Comparison of ENCODE assay signal across 18 cellular contexts in genomic region chrX:65536291-65536690, GRCh38.
"Had no signal": no experiment of that assay in that cellular context is flagged by ENCODE, and none has a peak within 500 bp of the region (broad histone marks: within the 10 kb centered on the region; RNA-seq: fewer than 3 reads in every experiment).

No MANE protein-coding gene starts in this region.

- H3K36me3 ChIP-seq: ovary had no signal

- H3K4me3 ChIP-seq: heart left ventricle, ovary, sigmoid colon, upper lobe of left lung had no signal

- H3K27ac Mint-ChIP-seq: activated T-helper 17 cell treated with anti-CD3 and anti-CD28 coated beads, Interleukin-2, amount 50 U/mL, for 72 hours; effector memory CD8-positive, alpha-beta T cell; stimulated activated naive CD8-positive, alpha-beta T cell treated with anti-CD3 and anti-CD28 coated beads, Interleukin-15, amount 100 ng/mL, for 72 hours had no signal

- H3K9me3 ChIP-seq: ovary, sigmoid colon, upper lobe of left lung had no signal

- H3K4me3 Mint-ChIP-seq: activated T-helper 17 cell treated with anti-CD3 and anti-CD28 coated beads, Interleukin-2, amount 50 U/mL, for 72 hours; effector memory CD8-positive, alpha-beta T cell had no signal

- ATAC-seq: activated T-helper 17 cell treated with anti-CD3 and anti-CD28 coated beads, Interleukin-2, amount 50 U/mL, for 72 hours; effector memory CD8-positive, alpha-beta T cell; heart left ventricle; left colon; naive thymus-derived CD4-positive, alpha-beta T cell; stimulated activated naive CD8-positive, alpha-beta T cell treated with anti-CD3 and anti-CD28 coated beads, Interleukin-15, amount 100 ng/mL, for 72 hours had no signal

- H3K27me3 Mint-ChIP-seq: activated T-helper 17 cell treated with anti-CD3 and anti-CD28 coated beads, Interleukin-2, amount 50 U/mL, for 72 hours; effector memory CD8-positive, alpha-beta T cell; naive thymus-derived CD4-positive, alpha-beta T cell; stimulated activated naive CD8-positive, alpha-beta T cell treated with anti-CD3 and anti-CD28 coated beads, Interleukin-15, amount 100 ng/mL, for 72 hours had no signal

- H3K27me3 ChIP-seq: ovary, sigmoid colon, upper lobe of left lung had no signal

- H3K9me3 Mint-ChIP-seq: activated T-helper 17 cell treated with anti-CD3 and anti-CD28 coated beads, Interleukin-2, amount 50 U/mL, for 72 hours; effector memory CD8-positive, alpha-beta T cell; stimulated activated naive CD8-positive, alpha-beta T cell treated with anti-CD3 and anti-CD28 coated beads, Interleukin-15, amount 100 ng/mL, for 72 hours had no signal

- DNase-seq: activated CD4-positive, alpha-beta T cell treated with anti-CD3 and anti-CD28 coated beads for 1 hour; activated CD4-positive, alpha-beta T cell treated with anti-CD3 and anti-CD28 coated beads, Interleukin-2, amount 50 U/mL, for 4 hours; activated naive CD4-positive, alpha-beta T cell treated with Interleukin-2 at 50 U/mL for 16 hours; anterior cingulate cortex; dermis blood vessel endothelial cell; effector memory CD8-positive, alpha-beta T cell; heart left ventricle; left colon; naive thymus-derived CD4-positive, alpha-beta T cell; ovary; sigmoid colon; stimulated activated CD4-positive, alpha-beta T cell treated with anti-CD3 and anti-CD28 coated beads, Interleukin-1b, Interleukin-23, amount 100 ng/mL, for 48 hours; stimulated activated naive CD8-positive, alpha-beta T cell treated with anti-CD3 and anti-CD28 coated beads, Interleukin-15, amount 100 ng/mL, for 72 hours; T1000; upper lobe of left lung had no signal

- H3K27ac ChIP-seq: epithelial cell of prostate, heart left ventricle, ovary, sigmoid colon, upper lobe of left lung had no signal

- FAIRE-seq: frontal cortex had no signal
